14 cellular contexts compared by ENCODE assay signal in genomic region chrX:129782706-129783105, GRCh38. TPM values are rescaled to one million over a fixed set of nuclear protein-coding genes. Genes with fewer than 3 reads are reported as not detected.
DNase-seq lines count a peak whose midpoint lies in the region; ATAC-seq and TF ChIP-seq lines count a peak whose summit lies in the region.
"Had no signal": no experiment of that assay in that cellular context is flagged by ENCODE, and none has a peak within 500 bp of the region (broad histone marks: within the 10 kb centered on the region; RNA-seq: fewer than 3 reads in every experiment).

No MANE protein-coding gene starts in this region.

- ATAC-seq in central memory CD8-positive, alpha-beta T cell (replicated peaks; ENCODE audit: extremely low read depth, poor library complexity, severe bottlenecking) = no peak
- ATAC-seq in stimulated activated naive CD8-positive, alpha-beta T cell treated with anti-CD3 and anti-CD28 coated beads, Interleukin-15, amount 100 ng/mL, for 72 hours = no peak
- ATAC-seq in HG03135 (IDR thresholded peaks at IDR 0.05; ENCODE audit: unreplicated experiment) (no peak), GM18873 (IDR thresholded peaks at IDR 0.05; ENCODE audit: low FRiP score, unreplicated experiment) (no peak)
- ATAC-seq: GM23338, SK-N-SH treated with all-trans-retinoic acid at 6 μM for 48 hours had no signal

- no peak for TF ChIP-seq POLR2A in NB4 (IDR thresholded peaks at IDR 0.05; ENCODE audit: extremely low read depth, insufficient read length)

- H3K27ac Mint-ChIP-seq in activated naive CD4-positive, alpha-beta T cell treated with anti-CD3 and anti-CD28 coated beads, Interleukin-2, amount 50 U/mL, for 24 hours = peak overlapping the region; percentile 93
- peak overlapping the region; percentile 81 for H3K27ac Mint-ChIP-seq in central memory CD8-positive, alpha-beta T cell (ENCODE audit: low read depth)
- H3K27ac Mint-ChIP-seq in stimulated activated naive CD8-positive, alpha-beta T cell treated with anti-CD3 and anti-CD28 coated beads, Interleukin-15, amount 100 ng/mL, for 72 hours = peak overlapping the region in 1 of 2 donors; percentile 49
- no peak overlapping the region for H3K27ac Mint-ChIP-seq in Calu3 (ENCODE audit: unreplicated experiment)
- H3K27ac Mint-ChIP-seq: GM23338 had no signal

- H3K36me3 Mint-ChIP-seq in activated naive CD4-positive, alpha-beta T cell treated with anti-CD3 and anti-CD28 coated beads, Interleukin-2, amount 50 U/mL, for 24 hours = peaks cover 11% of the 10 kb centered on the region
- peaks cover 60% of the 10 kb centered on the region for H3K36me3 Mint-ChIP-seq in central memory CD8-positive, alpha-beta T cell (ENCODE audit: insufficient read depth)
- H3K36me3 Mint-ChIP-seq in Calu3 (ENCODE audit: insufficient read depth, unreplicated experiment) = no peaks in the 10 kb centered on the region

- DNase-seq in activated naive CD4-positive, alpha-beta T cell (lab: John Stamatoyannopoulos, UW) = no peak
- DNase-seq in NB4 (ENCODE audit: low read depth) (no peak), Calu3 (no peak)
- DNase-seq in central memory CD8-positive, alpha-beta T cell (ENCODE audit: low spot score in 2 of 2) = no peak
- DNase-seq in stimulated activated naive CD8-positive, alpha-beta T cell treated with anti-CD3 and anti-CD28 coated beads, Interleukin-15, amount 100 ng/mL, for 72 hours = no peak
- DNase-seq: NCI-H1436 treated with DMSO at 0.1 percent for 48 hours, PC-9, upper lobe of left lung had no signal

- peak overlapping the region; percentile 60 for H3K4me3 ChIP-seq in NB4 (ENCODE audit: low read depth, low read length)
- H3K4me3 ChIP-seq: GM23338, PC-9 had no signal

- H3K4me1 Mint-ChIP-seq in activated naive CD4-positive, alpha-beta T cell treated with anti-CD3 and anti-CD28 coated beads, Interleukin-2, amount 50 U/mL, for 24 hours = peaks cover 66% of the 10 kb centered on the region
- peaks cover 56% of the 10 kb centered on the region for H3K4me1 Mint-ChIP-seq in central memory CD8-positive, alpha-beta T cell
- peaks cover 70% of the 10 kb centered on the region for H3K4me1 Mint-ChIP-seq in stimulated activated naive CD8-positive, alpha-beta T cell treated with anti-CD3 and anti-CD28 coated beads, Interleukin-15, amount 100 ng/mL, for 72 hours
- H3K4me1 Mint-ChIP-seq in Calu3 (ENCODE audit: low read depth, unreplicated experiment) = peaks cover 1% of the 10 kb centered on the region
- H3K4me1 Mint-ChIP-seq: GM23338 had no signal

- H3K27me3 Mint-ChIP-seq in activated naive CD4-positive, alpha-beta T cell treated with anti-CD3 and anti-CD28 coated beads, Interleukin-2, amount 50 U/mL, for 24 hours = no peaks in the 10 kb centered on the region
- no peaks in the 10 kb centered on the region for H3K27me3 Mint-ChIP-seq in central memory CD8-positive, alpha-beta T cell
- H3K27me3 Mint-ChIP-seq in stimulated activated naive CD8-positive, alpha-beta T cell treated with anti-CD3 and anti-CD28 coated beads, Interleukin-15, amount 100 ng/mL, for 72 hours = no peaks in the 10 kb centered on the region
- peaks cover 16% of the 10 kb centered on the region for H3K27me3 Mint-ChIP-seq in Calu3 (ENCODE audit: unreplicated experiment)

- intact Hi-C loops in Calu3 (cut with micrococcal nuclease; ENCODE audit: unreplicated experiment) = no loop called here

- TF ChIP-seq CTCF in NB4 (IDR thresholded peaks at IDR 0.05; ENCODE audit: low read depth, low read length) (no peak), Calu3 (IDR thresholded peaks at IDR 0.05; ENCODE audit: unreplicated experiment) (no peak)

- no peaks in the 10 kb centered on the region for H3K9me3 Mint-ChIP-seq in activated naive CD4-positive, alpha-beta T cell treated with anti-CD3 and anti-CD28 coated beads, Interleukin-2, amount 50 U/mL, for 24 hours
- no peaks in the 10 kb centered on the region for H3K9me3 Mint-ChIP-seq in central memory CD8-positive, alpha-beta T cell
- no peaks in the 10 kb centered on the region for H3K9me3 Mint-ChIP-seq in stimulated activated naive CD8-positive, alpha-beta T cell treated with anti-CD3 and anti-CD28 coated beads, Interleukin-15, amount 100 ng/mL, for 72 hours
- H3K9me3 Mint-ChIP-seq in Calu3 (ENCODE audit: low read depth, unreplicated experiment) = no peaks in the 10 kb centered on the region
- H3K9me3 Mint-ChIP-seq: GM23338 had no signal

- CTCF ChIA-PET in Calu3 (lab: Charles Lee) = interaction anchor here (0.5 kb wide), 1 partner anchor 61 kb away, joined by 3 read pairs; the partner anchor contains the start of gene ZDHHC9

- peak overlapping the region; percentile 91 for H3K4me3 Mint-ChIP-seq in activated naive CD4-positive, alpha-beta T cell treated with anti-CD3 and anti-CD28 coated beads, Interleukin-2, amount 50 U/mL, for 24 hours
- H3K4me3 Mint-ChIP-seq in central memory CD8-positive, alpha-beta T cell = peak overlapping the region; percentile 91
- H3K4me3 Mint-ChIP-seq in stimulated activated naive CD8-positive, alpha-beta T cell treated with anti-CD3 and anti-CD28 coated beads, Interleukin-15, amount 100 ng/mL, for 72 hours = peak overlapping the region; percentile 82 to 90
- H3K4me3 Mint-ChIP-seq in Calu3 (ENCODE audit: low read depth, unreplicated experiment) = no peak overlapping the region
- H3K4me3 Mint-ChIP-seq: GM23338 had no signal

- BruUV-seq in Calu3 (replicated peaks; lab: Mats Ljungman, UMichigan) = no TSS peak

RNA-seq across cellular contexts. Expression of gene SASH3, which starts 3.0 kb away (rescaled TPM):
- total RNA-seq in Calu3 (2022) = not detected in 2 replicates
- total RNA-seq: GM23338, kidney epithelial cell, PC-9 had no signal

RNA-seq across cellular contexts. Expression of gene XPNPEP2, which starts 43.9 kb away (rescaled TPM):
- total RNA-seq in Calu3 (2022) = not detected in 2 replicates
- total RNA-seq: GM23338, kidney epithelial cell, PC-9 had no signal
